In the genomic region with DNA sequence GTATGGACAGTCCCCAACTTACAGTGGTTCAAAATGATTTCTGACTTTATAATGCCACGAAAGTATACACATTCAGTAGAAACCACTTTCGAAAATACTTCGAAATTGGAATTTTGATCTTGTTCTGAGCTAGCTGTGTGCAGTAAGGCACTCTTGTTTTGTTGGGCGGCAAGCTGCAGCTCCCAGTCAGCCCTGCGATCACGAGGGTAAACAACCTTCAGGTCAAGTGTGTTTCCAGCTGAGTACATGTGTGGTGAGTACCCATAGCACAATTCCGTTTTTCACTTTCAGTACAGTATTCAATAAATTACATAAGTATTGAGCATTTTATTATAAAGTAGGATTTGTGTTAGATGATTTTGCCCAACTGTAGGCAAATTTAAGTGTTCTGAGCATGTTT, we compare ENCODE assay signal across 1 cellular context.
TF ChIP-seq lines count a peak whose summit lies in the region.

No MANE protein-coding gene starts in this region.

TF ChIP-seq in GM12878, 131 proteins besides CTCF, POLR2A, EP300 and RAD21:
- no peak for TF ChIP-seq RELB (IDR thresholded peaks at IDR 0.05; ENCODE audit: low read depth)
- TF ChIP-seq BHLHE40 (IDR thresholded peaks at IDR 0.05; ENCODE audit: borderline replicate concordance in 1 of 2, low read depth in 2 of 2, low read length in 1 of 2) = peak in 1 of 2 experiments; percentile 12; a peak in 1 of 4 replicates
